1 cellular context compared by ENCODE assay signal in genomic region chr7:149028346-149029109, GRCh38.
TF ChIP-seq lines count a peak whose summit lies in the region.

PDIA4 (minus strand) TSS chr7:149028505; CDS start chr7:149028408, 97 bp downstream.

TF ChIP-seq in HEK293, 187 proteins besides CTCF, POLR2A, EP300 and RAD21 (continued from another document):
- TF ChIP-seq ZNF580 (tag by site-specific recombination; IDR thresholded peaks at IDR 0.05) (no peak), ZBTB7A (tag by site-specific recombination; IDR thresholded peaks at IDR 0.05; ENCODE audit: low read depth) (no peak), ZNF18 (tag by site-specific recombination; IDR thresholded peaks at IDR 0.05) (no peak)
- TF ChIP-seq, protein P1, sequence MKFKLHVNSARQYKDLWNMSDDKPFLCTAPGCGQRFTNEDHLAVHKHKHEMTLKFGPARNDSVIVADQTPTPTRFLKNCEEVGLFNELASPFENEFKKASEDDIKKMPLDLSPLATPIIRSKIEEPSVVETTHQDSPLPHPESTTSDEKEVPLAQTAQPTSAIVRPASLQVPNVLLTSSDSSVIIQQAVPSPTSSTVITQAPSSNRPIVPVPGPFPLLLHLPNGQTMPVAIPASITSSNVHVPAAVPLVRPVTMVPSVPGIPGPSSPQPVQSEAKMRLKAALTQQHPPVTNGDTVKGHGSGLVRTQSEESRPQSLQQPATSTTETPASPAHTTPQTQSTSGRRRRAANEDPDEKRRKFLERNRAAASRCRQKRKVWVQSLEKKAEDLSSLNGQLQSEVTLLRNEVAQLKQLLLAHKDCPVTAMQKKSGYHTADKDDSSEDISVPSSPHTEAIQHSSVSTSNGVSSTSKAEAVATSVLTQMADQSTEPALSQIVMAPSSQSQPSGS (tag by site-specific recombination; IDR thresholded peaks at IDR 0.05; ENCODE audit: low read depth) = no peak
